In genomic region chr19:35533822-35534521, GRCh38 we compare ENCODE assay signal across 10 cellular contexts. TPM values are rescaled to one million over a fixed set of nuclear protein-coding genes. Genes with fewer than 3 reads are reported as not detected.
DNase-seq lines count a peak whose midpoint lies in the region; ATAC-seq and TF ChIP-seq lines count a peak whose summit lies in the region.
"Had no signal": no experiment of that assay in that cellular context is flagged by ENCODE, and none has a peak within 500 bp of the region (broad histone marks: within the 10 kb centered on the region; RNA-seq: fewer than 3 reads in every experiment).

No MANE protein-coding gene starts in this region.

- POLR2A ChIA-PET in activated B cell treated with CpG ODN at 0.5 μM for 24 hours (lab: Charles Lee): no interaction called here

- intact Hi-C loops in activated B cell treated with CpG ODN at 0.5 μM for 24 hours (cut with micrococcal nuclease): no loop called here

- no peak overlapping the region for H3K27ac Mint-ChIP-seq in activated B cell treated with CpG ODN at 0.5 μM for 24 hours
- H3K27ac Mint-ChIP-seq in stimulated activated effector memory CD8-positive, alpha-beta T cell treated with anti-CD3 and anti-CD28 coated beads, Interleukin-12 subunit alpha, Interleukin-12 subunit beta, amount 100 ng/mL, for 72 hours: no peak overlapping the region

- CTCF ChIA-PET in activated B cell treated with CpG ODN at 0.5 μM for 24 hours (lab: Charles Lee): no interaction called here

- H3K27me3 Mint-ChIP-seq in activated B cell treated with CpG ODN at 0.5 μM for 24 hours: peaks cover 24% of the 10 kb centered on the region

- peaks cover 15% of the 10 kb centered on the region for H3K4me1 Mint-ChIP-seq in activated B cell treated with CpG ODN at 0.5 μM for 24 hours
- H3K4me1 Mint-ChIP-seq in stimulated activated effector memory CD8-positive, alpha-beta T cell treated with anti-CD3 and anti-CD28 coated beads, Interleukin-12 subunit alpha, Interleukin-12 subunit beta, amount 100 ng/mL, for 72 hours: peaks cover 21% of the 10 kb centered on the region

- TF ChIP-seq CTCF in activated B cell treated with CpG ODN at 0.5 μM for 24 hours (IDR thresholded peaks at IDR 0.05) (no peak), fibroblast of mammary gland (conservative IDR thresholded peaks at IDR 0.05; ENCODE audit: control insufficient read depth, insufficient read depth, low read depth, low read length) (no peak)

- DNase-seq in NCI-H748 (lab: John Stamatoyannopoulos, UW; ENCODE audit: unreplicated experiment) (peak; percentile 40), NCI-H748 treated with DMSO at 0.1 percent for 48 hours (lab: John Stamatoyannopoulos, UW) (no peak), activated B cell treated with CpG ODN at 0.5 μM for 24 hours (no peak), fibroblast of mammary gland (ENCODE audit: low read depth) (peak; percentile 41), NCI-H1436 (lab: John Stamatoyannopoulos, UW) (no peak), putamen (ENCODE audit: low spot score) (no peak)
- no peak for DNase-seq in stimulated activated effector memory CD8-positive, alpha-beta T cell treated with anti-CD3 and anti-CD28 coated beads, Interleukin-12 subunit alpha, Interleukin-12 subunit beta, amount 100 ng/mL, for 72 hours (ENCODE audit: low spot score in 2 of 2)
- DNase-seq: ACHN, kidney glomerular epithelial cell had no signal

- no peaks in the 10 kb centered on the region for H3K9me3 Mint-ChIP-seq in activated B cell treated with CpG ODN at 0.5 μM for 24 hours
- H3K9me3 Mint-ChIP-seq in stimulated activated effector memory CD8-positive, alpha-beta T cell treated with anti-CD3 and anti-CD28 coated beads, Interleukin-12 subunit alpha, Interleukin-12 subunit beta, amount 100 ng/mL, for 72 hours: no peaks in the 10 kb centered on the region

- ATAC-seq in activated B cell treated with CpG ODN at 0.5 μM for 24 hours (ENCODE audit: low read depth) (peak; percentile 76), HG03159 (IDR thresholded peaks at IDR 0.05; ENCODE audit: unreplicated experiment) (no peak)
- peak; percentile 70 for ATAC-seq in stimulated activated effector memory CD8-positive, alpha-beta T cell treated with anti-CD3 and anti-CD28 coated beads, Interleukin-12 subunit alpha, Interleukin-12 subunit beta, amount 100 ng/mL, for 72 hours

- no peaks in the 10 kb centered on the region for H3K36me3 Mint-ChIP-seq in activated B cell treated with CpG ODN at 0.5 μM for 24 hours (ENCODE audit: low read depth)
- H3K36me3 Mint-ChIP-seq in stimulated activated effector memory CD8-positive, alpha-beta T cell treated with anti-CD3 and anti-CD28 coated beads, Interleukin-12 subunit alpha, Interleukin-12 subunit beta, amount 100 ng/mL, for 72 hours: no peaks in the 10 kb centered on the region

- no peak overlapping the region for H3K4me3 ChIP-seq in fibroblast of mammary gland (ENCODE audit: control insufficient read depth, low read depth, low read length)

- H3K4me3 Mint-ChIP-seq in activated B cell treated with CpG ODN at 0.5 μM for 24 hours: peak overlapping the region; percentile 75
- H3K4me3 Mint-ChIP-seq in stimulated activated effector memory CD8-positive, alpha-beta T cell treated with anti-CD3 and anti-CD28 coated beads, Interleukin-12 subunit alpha, Interleukin-12 subunit beta, amount 100 ng/mL, for 72 hours: peak overlapping the region; percentile 47

RNA-seq across cellular contexts. Expression of gene GAPDHS, which starts 0.7 kb away (rescaled TPM):
- not detected in 2 replicates for total RNA-seq in activated B cell treated with CpG ODN at 0.5 μM for 24 hours

RNA-seq across cellular contexts. Expression of gene SBSN, which starts 5.9 kb away (rescaled TPM):
- not detected in 2 replicates for total RNA-seq in activated B cell treated with CpG ODN at 0.5 μM for 24 hours

RNA-seq across cellular contexts. Expression of gene TMEM147, which starts 11.5 kb away (rescaled TPM):
- total RNA-seq in activated B cell treated with CpG ODN at 0.5 μM for 24 hours: 46.9 and 55.3 TPM in 2 replicates

RNA-seq across cellular contexts. Expression of gene DMKN, which starts 20.5 kb away (rescaled TPM):
- total RNA-seq in activated B cell treated with CpG ODN at 0.5 μM for 24 hours: 1.5 and 1.7 TPM in 2 replicates

RNA-seq across cellular contexts. Expression of gene ATP4A, which starts 29.5 kb away (rescaled TPM):
- not detected in 2 replicates for total RNA-seq in activated B cell treated with CpG ODN at 0.5 μM for 24 hours

Comparison
In these comparisons a context has a peak if more than half of its experiments do, and no peak if none do; other contexts are left out.
1. DNase-seq: peak in NCI-H748 (single experiment) and fibroblast of mammary gland (single experiment); none in NCI-H748 treated with DMSO at 0.1 percent for 48 hours (single experiment), activated B cell treated with CpG ODN at 0.5 μM for 24 hours (single experiment), stimulated activated effector memory CD8-positive, alpha-beta T cell treated with anti-CD3 and anti-CD28 coated beads, Interleukin-12 subunit alpha, Interleukin-12 subunit beta, amount 100 ng/mL, for 72 hours (0 of 2), NCI-H1436 (single experiment) and putamen (single experiment).